In genomic region chr1:154558610-154559495, GRCh38 we compare ENCODE assay signal across 8 cellular contexts. TPM values are rescaled to one million over a fixed set of nuclear protein-coding genes. Genes with fewer than 3 reads are reported as not detected.
DNase-seq lines count a peak whose midpoint lies in the region; ATAC-seq and TF ChIP-seq lines count a peak whose summit lies in the region.

Gene UBE2Q1 (minus strand): TSS chr1:154558662. CDS start chr1:154558553, 109 bp downstream.

- intact Hi-C loops in T-helper 1 cell treated with Interleukin-12 subunit alpha and Interleukin-12 subunit beta and Interleukin-4 antibody, amounts not matched to agents 30 ng/mL and 1 ng/mL, for 36 hours (cut with micrococcal nuclease), result loop anchor here (1.0 to 5.0 kb wide), 24 partner anchors 9 to 713 kb away; partner anchors contain the start of genes ADAM15, CKS1B, CLK2 and HAX1
- intact Hi-C loops in heart right ventricle (cut with DNase I), result loop anchor here in 6 of 10 donors (2.0 to 10.0 kb wide), 8 partner anchors 48 to 526 kb away; partner anchors contain the start of genes PMVK (in 3 of the 6), ADAR (in 1 of the 6), AQP10 (in 1 of the 6) and ATP8B2 (in 1 of the 6)
- intact Hi-C loops in posterior vena cava (cut with DNase I), result loop anchor here in 1 of 2 donors (5.0 kb wide), 1 partner anchor 87 kb away; no protein-coding TSS in a partner anchor
- intact Hi-C loops in upper lobe of right lung (cut with DNase I), result no loop called here

- 0 to 1% methylated on average over 48 to 76 of the region's 77 CpGs for WGBS in heart right ventricle, 2 donors

- in situ Hi-C loops in GM13976 (cut with MboI; ENCODE audit: low sequenced_read_pairs, unreplicated experiment), result loop anchor here (25.0 kb wide), 2 partner anchors 328 to 503 kb away; partner anchors contain the start of genes ADAM15 and EFNA4

- DNase-seq in GM13976 (ENCODE audit: low spot score) (peak; percentile 97), NCI-H146 treated with DMSO at 0.1 percent for 48 hours (lab: John Stamatoyannopoulos, UW; ENCODE audit: unreplicated experiment) (peak; percentile 96), amniotic epithelial cell (ENCODE audit: low read depth) (peak; percentile 99), heart right ventricle (peak; percentile 98 to 99), posterior vena cava (ENCODE audit: low spot score) (peak; percentile 100), upper lobe of right lung (peak; percentile 100)

- peaks cover 13 to 39% (median 27%) of the 10 kb centered on the region in 9 donors for H3K4me1 ChIP-seq in heart right ventricle
- peaks cover 25% of the 10 kb centered on the region for H3K4me1 ChIP-seq in upper lobe of right lung

- H3K9me3 ChIP-seq in heart right ventricle, result no peaks in the 10 kb centered on the region
- H3K9me3 ChIP-seq in upper lobe of right lung, result no peaks in the 10 kb centered on the region

- H3K27ac ChIP-seq in heart right ventricle (peak within 1 kb of the TSS; percentile 77 to 98 (median 94)), upper lobe of right lung (peak within 1 kb of the TSS; percentile 83)

- ATAC-seq in HG02870 (IDR thresholded peaks at IDR 0.05; ENCODE audit: unreplicated experiment) (peak; percentile 86), heart right ventricle (peak; percentile 96 to 98 (median 97)), upper lobe of right lung (peak; percentile 96)

- TF ChIP-seq CTCF in GM13976 (IDR thresholded peaks at IDR 0.05; ENCODE audit: borderline replicate concordance, control extremely low read depth, extremely low read depth, insufficient read depth, missing control alignments), result no peak
- TF ChIP-seq CTCF in heart right ventricle (IDR thresholded peaks at IDR 0.05), result no peak
- TF ChIP-seq CTCF in upper lobe of right lung (IDR thresholded peaks at IDR 0.05), result no peak

- H3K36me3 ChIP-seq in heart right ventricle (peaks cover 0 to 20% (median 19%) of the 10 kb centered on the region in 9 donors), upper lobe of right lung (peaks cover 20% of the 10 kb centered on the region)

- H3K27me3 ChIP-seq in heart right ventricle (no peaks in the 10 kb centered on the region), upper lobe of right lung (no peaks in the 10 kb centered on the region)

- peak within 1 kb of the TSS; percentile 69 to 97 (median 93) for H3K4me3 ChIP-seq in heart right ventricle
- peak within 1 kb of the TSS; percentile 71 for H3K4me3 ChIP-seq in upper lobe of right lung

RNA-seq across cellular contexts. Expression of gene UBE2Q1, which starts in this region (rescaled TPM):
- total RNA-seq in T-helper 1 cell treated with Interleukin-12 subunit alpha and Interleukin-12 subunit beta and Interleukin-4 antibody, amounts not matched to agents 30 ng/mL and 1 ng/mL, for 36 hours, result 102 and 109 TPM in 2 replicates
- 10 to 100 TPM; 49.1 to 83.5 (median 59.0) TPM for total RNA-seq in heart right ventricle
- 10 to 100 TPM; 19.4 to 28.9 TPM for polyA plus RNA-seq in heart right ventricle
- total RNA-seq in posterior vena cava, result 10 to 100 TPM; 44.8 to 45.4 TPM
- 93.5 TPM for total RNA-seq in upper lobe of right lung

Comparison
In these comparisons a context has a peak if more than half of its experiments do, and no peak if none do; other contexts are left out.
1. Peak in every context shown above with its lines: DNase-seq, ATAC-seq, H3K4me3 ChIP-seq and H3K27ac ChIP-seq.